ENCODE assay signal across 1 cellular context in the genomic region with DNA sequence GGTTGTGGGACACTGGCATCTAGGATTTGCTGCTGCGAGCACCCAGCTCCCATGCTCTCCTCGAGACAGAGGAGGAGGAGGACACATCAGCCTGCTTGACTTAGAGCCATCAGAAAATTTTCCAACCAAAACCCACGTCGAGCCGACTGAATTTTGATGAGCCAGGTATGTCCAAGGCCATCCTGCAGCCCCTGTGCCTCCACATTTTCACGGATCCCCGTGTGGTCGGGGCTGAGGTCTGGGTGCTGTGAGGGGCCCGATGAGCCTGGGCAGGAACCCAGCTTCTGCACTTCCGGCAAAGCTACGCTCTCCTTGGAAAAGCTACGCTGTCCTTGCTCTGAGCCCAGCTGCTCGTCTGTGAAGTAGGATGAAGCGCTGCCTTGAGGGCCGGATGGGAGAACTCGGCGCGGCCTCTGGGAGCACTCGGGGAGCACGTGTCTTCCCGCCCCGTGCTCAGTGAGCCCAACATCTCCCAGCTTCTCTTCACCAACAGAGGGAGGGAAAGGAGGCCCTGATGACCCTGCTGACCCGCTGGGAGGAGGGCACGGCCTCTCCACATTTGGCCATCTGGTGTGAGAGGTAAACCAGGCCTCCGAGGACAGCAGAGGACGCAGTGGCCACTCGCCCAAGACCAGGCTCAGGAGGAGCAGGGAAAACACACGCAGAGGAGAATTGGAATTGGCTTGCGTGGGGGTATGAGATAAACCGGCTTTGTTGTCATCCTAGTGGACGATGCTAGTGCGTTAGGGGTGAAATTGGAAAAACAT.
TF ChIP-seq lines count a peak whose summit lies in the region.

No MANE protein-coding gene starts in this region.

TF ChIP-seq in GM23338, 12 proteins besides CTCF, POLR2A, EP300 and RAD21 (continued from another document):
- TF ChIP-seq, protein P1, sequence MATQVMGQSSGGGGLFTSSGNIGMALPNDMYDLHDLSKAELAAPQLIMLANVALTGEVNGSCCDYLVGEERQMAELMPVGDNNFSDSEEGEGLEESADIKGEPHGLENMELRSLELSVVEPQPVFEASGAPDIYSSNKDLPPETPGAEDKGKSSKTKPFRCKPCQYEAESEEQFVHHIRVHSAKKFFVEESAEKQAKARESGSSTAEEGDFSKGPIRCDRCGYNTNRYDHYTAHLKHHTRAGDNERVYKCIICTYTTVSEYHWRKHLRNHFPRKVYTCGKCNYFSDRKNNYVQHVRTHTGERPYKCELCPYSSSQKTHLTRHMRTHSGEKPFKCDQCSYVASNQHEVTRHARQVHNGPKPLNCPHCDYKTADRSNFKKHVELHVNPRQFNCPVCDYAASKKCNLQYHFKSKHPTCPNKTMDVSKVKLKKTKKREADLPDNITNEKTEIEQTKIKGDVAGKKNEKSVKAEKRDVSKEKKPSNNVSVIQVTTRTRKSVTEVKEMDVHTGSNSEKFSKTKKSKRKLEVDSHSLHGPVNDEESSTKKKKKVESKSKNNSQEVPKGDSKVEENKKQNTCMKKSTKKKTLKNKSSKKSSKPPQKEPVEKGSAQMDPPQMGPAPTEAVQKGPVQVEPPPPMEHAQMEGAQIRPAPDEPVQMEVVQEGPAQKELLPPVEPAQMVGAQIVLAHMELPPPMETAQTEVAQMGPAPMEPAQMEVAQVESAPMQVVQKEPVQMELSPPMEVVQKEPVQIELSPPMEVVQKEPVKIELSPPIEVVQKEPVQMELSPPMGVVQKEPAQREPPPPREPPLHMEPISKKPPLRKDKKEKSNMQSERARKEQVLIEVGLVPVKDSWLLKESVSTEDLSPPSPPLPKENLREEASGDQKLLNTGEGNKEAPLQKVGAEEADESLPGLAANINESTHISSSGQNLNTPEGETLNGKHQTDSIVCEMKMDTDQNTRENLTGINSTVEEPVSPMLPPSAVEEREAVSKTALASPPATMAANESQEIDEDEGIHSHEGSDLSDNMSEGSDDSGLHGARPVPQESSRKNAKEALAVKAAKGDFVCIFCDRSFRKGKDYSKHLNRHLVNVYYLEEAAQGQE (IDR thresholded peaks at IDR 0.05; ENCODE audit: unreplicated experiment): no peak
